28 cellular contexts compared by ENCODE assay signal in the genomic region with DNA sequence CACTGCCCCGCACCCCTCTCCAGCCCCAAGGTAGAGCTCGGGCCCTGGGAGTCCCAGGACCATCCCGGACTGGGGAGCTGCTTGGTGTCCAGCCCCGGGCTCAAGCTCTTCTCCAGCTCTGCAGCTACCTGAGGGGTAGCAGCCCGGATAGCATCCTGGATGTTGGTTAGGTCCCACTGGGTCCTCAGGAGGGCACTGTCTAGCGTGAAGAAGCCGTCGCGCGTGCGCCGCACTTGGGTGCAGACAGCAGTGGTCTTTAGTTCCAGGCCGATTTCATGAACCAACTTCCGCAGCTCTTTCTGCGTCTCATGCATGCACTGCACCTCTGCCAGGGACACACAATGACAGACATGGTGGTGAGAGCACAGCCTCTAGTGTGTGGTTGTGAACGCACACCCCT.
"Had no signal": no experiment of that assay in that cellular context is flagged by ENCODE, and none has a peak within 500 bp of the region (broad histone marks: within the 10 kb centered on the region; RNA-seq: fewer than 3 reads in every experiment).

No MANE protein-coding gene starts in this region.

- ATAC-seq: activated CD4-positive, alpha-beta T cell treated with anti-CD3 and anti-CD28 coated beads for 36 hours; activated T-cell treated with anti-CD3 and anti-CD28 coated beads, Interleukin-2, amount 50 U/mL, for 4 hours; foreskin keratinocyte; gastrocnemius medialis had no signal

- H3K27ac Mint-ChIP-seq: activated CD4-positive, alpha-beta memory T cell treated with anti-CD3 and anti-CD28 coated beads for 36 hours; activated CD4-positive, alpha-beta T cell treated with anti-CD3 and anti-CD28 coated beads for 36 hours; activated CD4-positive, alpha-beta T cell treated with anti-CD3 and anti-CD28 coated beads, Interleukin-2, amount 10 ng/mL, durations not matched to agents 24 days and 14 days; activated naive CD4-positive, alpha-beta T cell treated with anti-CD3 and anti-CD28 coated beads for 36 hours; activated naive CD4-positive, alpha-beta T cell treated with anti-CD3 and anti-CD28 coated beads, Interleukin-2, amount 50 U/mL, for 24 hours; activated naive CD8-positive, alpha-beta T cell treated with anti-CD3 and anti-CD28 coated beads, Interleukin-2, amount 10 ng/mL, durations not matched to agents 7 days and 5 days; activated T-helper 1 cell treated with anti-CD3 and anti-CD28 coated beads, Interleukin-12 subunit alpha, Interleukin-12 subunit beta, Interleukin-2, Interleukin-4 antibody, amounts not matched to agents 30 ng/mL and 10 ng/mL and 1 ng/mL, durations not matched to agents 14 hours and 24 hours and 36 hours; activated T-helper 2 cell treated with anti-CD3 and anti-CD28 coated beads, Interferon-gamma antibody, Interleukin-2, Interleukin-4, amounts not matched to agents 10 μg/mL and 5 μg/mL and 100 μg/mL, durations not matched to agents 14 hours and 24 hours and 36 hours; dendritic cell treated with granulocyte-macrophage colony-stimulating factor and Interleukin-4, amounts not matched to agents 40 ng/mL and 50 ng/mL, for 4 days; endodermal cell had no signal

- H3K9me3 Mint-ChIP-seq: activated CD4-positive, alpha-beta memory T cell treated with anti-CD3 and anti-CD28 coated beads for 36 hours; activated CD4-positive, alpha-beta T cell treated with anti-CD3 and anti-CD28 coated beads, Interleukin-2, amount 10 ng/mL, durations not matched to agents 24 days and 14 days; activated naive CD4-positive, alpha-beta T cell treated with anti-CD3 and anti-CD28 coated beads for 36 hours; activated naive CD4-positive, alpha-beta T cell treated with anti-CD3 and anti-CD28 coated beads, Interleukin-2, amount 50 U/mL, for 24 hours; activated naive CD8-positive, alpha-beta T cell treated with anti-CD3 and anti-CD28 coated beads, Interleukin-2, amount 10 ng/mL, durations not matched to agents 7 days and 5 days; activated T-cell treated with anti-CD3 and anti-CD28 coated beads, Interleukin-2, amount 50 U/mL, for 4 hours; activated T-helper 1 cell treated with anti-CD3 and anti-CD28 coated beads, Interleukin-12 subunit alpha, Interleukin-12 subunit beta, Interleukin-2, Interleukin-4 antibody, amounts not matched to agents 30 ng/mL and 10 ng/mL and 1 ng/mL, durations not matched to agents 14 hours and 24 hours and 36 hours; activated T-helper 2 cell treated with anti-CD3 and anti-CD28 coated beads, Interferon-gamma antibody, Interleukin-2, Interleukin-4, amounts not matched to agents 10 μg/mL and 5 μg/mL and 100 μg/mL, durations not matched to agents 14 hours and 24 hours and 36 hours; brain; central memory CD8-positive, alpha-beta T cell; dendritic cell treated with granulocyte-macrophage colony-stimulating factor and Interleukin-4, amounts not matched to agents 40 ng/mL and 50 ng/mL, for 4 days; endodermal cell had no signal

- H3K4me1 Mint-ChIP-seq: activated CD4-positive, alpha-beta T cell treated with anti-CD3 and anti-CD28 coated beads for 36 hours; activated CD4-positive, alpha-beta T cell treated with anti-CD3 and anti-CD28 coated beads, Interleukin-2, amount 10 ng/mL, durations not matched to agents 24 days and 14 days; activated naive CD4-positive, alpha-beta T cell treated with anti-CD3 and anti-CD28 coated beads, Interleukin-2, amount 50 U/mL, for 24 hours; activated naive CD8-positive, alpha-beta T cell treated with anti-CD3 and anti-CD28 coated beads, Interleukin-2, amount 10 ng/mL, durations not matched to agents 7 days and 5 days; central memory CD8-positive, alpha-beta T cell; endodermal cell had no signal

- H3K4me3 Mint-ChIP-seq: activated CD4-positive, alpha-beta memory T cell treated with anti-CD3 and anti-CD28 coated beads for 36 hours; activated CD4-positive, alpha-beta T cell treated with anti-CD3 and anti-CD28 coated beads for 36 hours; activated CD4-positive, alpha-beta T cell treated with anti-CD3 and anti-CD28 coated beads, Interleukin-2, amount 10 ng/mL, durations not matched to agents 24 days and 14 days; activated naive CD4-positive, alpha-beta T cell treated with anti-CD3 and anti-CD28 coated beads for 36 hours; activated naive CD4-positive, alpha-beta T cell treated with anti-CD3 and anti-CD28 coated beads, Interleukin-2, amount 50 U/mL, for 24 hours; activated naive CD8-positive, alpha-beta T cell treated with anti-CD3 and anti-CD28 coated beads, Interleukin-2, amount 10 ng/mL, durations not matched to agents 7 days and 5 days; activated T-cell treated with anti-CD3 and anti-CD28 coated beads, Interleukin-2, amount 50 U/mL, for 4 hours; activated T-helper 1 cell treated with anti-CD3 and anti-CD28 coated beads, Interleukin-12 subunit alpha, Interleukin-12 subunit beta, Interleukin-2, Interleukin-4 antibody, amounts not matched to agents 30 ng/mL and 10 ng/mL and 1 ng/mL, durations not matched to agents 14 hours and 24 hours and 36 hours; brain; central memory CD8-positive, alpha-beta T cell; dendritic cell treated with granulocyte-macrophage colony-stimulating factor and Interleukin-4, amounts not matched to agents 40 ng/mL and 50 ng/mL, for 4 days; endodermal cell had no signal

- H3K4me1 ChIP-seq: ascending aorta, breast epithelium, esophagus muscularis mucosa had no signal

- H3K27me3 ChIP-seq: ascending aorta, breast epithelium, dorsolateral prefrontal cortex, esophagus muscularis mucosa, foreskin keratinocyte, gastrocnemius medialis had no signal

- H3K4me3 ChIP-seq: ascending aorta, breast epithelium, coronary artery, dorsolateral prefrontal cortex, esophagus muscularis mucosa, gastrocnemius medialis had no signal

- H3K9me3 ChIP-seq: ascending aorta, breast epithelium, esophagus muscularis mucosa, gastrocnemius medialis had no signal

- H3K27ac ChIP-seq: ascending aorta, coronary artery, esophagus muscularis mucosa, foreskin keratinocyte had no signal

- DNase-seq: activated CD4-positive, alpha-beta memory T cell treated with anti-CD3 and anti-CD28 coated beads for 36 hours; activated CD4-positive, alpha-beta T cell treated with anti-CD3 and anti-CD28 coated beads for 36 hours; activated CD4-positive, alpha-beta T cell treated with anti-CD3 and anti-CD28 coated beads, Interleukin-2, amount 10 ng/mL, durations not matched to agents 24 days and 14 days; activated CD4-positive, CD25-positive, alpha-beta regulatory T cell; activated CD4-positive, CD25-positive, alpha-beta regulatory T cell treated with anti-CD3 and anti-CD28 coated beads, Interleukin-2, amount 50 U/mL, for 72 hours; activated CD8-positive, alpha-beta memory T cell treated with anti-CD3 and anti-CD28 coated beads, Interleukin-2, amount 50 U/mL, for 48 hours; activated effector memory CD4-positive, alpha-beta T cell treated with anti-CD3 and anti-CD28 coated beads, Interleukin-2, amount 50 U/mL, for 16 hours; activated naive CD4-positive, alpha-beta T cell treated with anti-CD3 and anti-CD28 coated beads for 36 hours; activated naive CD8-positive, alpha-beta T cell treated with anti-CD3 and anti-CD28 coated beads, Interleukin-2, amount 10 ng/mL, durations not matched to agents 7 days and 5 days; activated T-cell treated with anti-CD3 and anti-CD28 coated beads for 4 hours; activated T-cell treated with anti-CD3 and anti-CD28 coated beads, Interleukin-2, amount 50 U/mL, for 4 hours; dorsolateral prefrontal cortex; effector memory CD4-positive, alpha-beta T cell; endodermal cell; foreskin keratinocyte; gastrocnemius medialis; glutamatergic neuron; T-helper 2 cell had no signal

- H3K27me3 Mint-ChIP-seq: activated CD4-positive, alpha-beta memory T cell treated with anti-CD3 and anti-CD28 coated beads for 36 hours; activated CD4-positive, alpha-beta T cell treated with anti-CD3 and anti-CD28 coated beads for 36 hours; activated CD4-positive, alpha-beta T cell treated with anti-CD3 and anti-CD28 coated beads, Interleukin-2, amount 10 ng/mL, durations not matched to agents 24 days and 14 days; activated naive CD4-positive, alpha-beta T cell treated with anti-CD3 and anti-CD28 coated beads, Interleukin-2, amount 50 U/mL, for 24 hours; activated naive CD8-positive, alpha-beta T cell treated with anti-CD3 and anti-CD28 coated beads, Interleukin-2, amount 10 ng/mL, durations not matched to agents 7 days and 5 days; brain; central memory CD8-positive, alpha-beta T cell; dendritic cell treated with granulocyte-macrophage colony-stimulating factor and Interleukin-4, amounts not matched to agents 40 ng/mL and 50 ng/mL, for 4 days had no signal
